ENCODE assay signal across 28 cellular contexts in genomic region chr6:43447604-43448003, GRCh38. TPM values are rescaled to one million over a fixed set of nuclear protein-coding genes. Genes with fewer than 3 reads are reported as not detected.
"Had no signal": no experiment of that assay in that cellular context is flagged by ENCODE, and none has a peak within 500 bp of the region (broad histone marks: within the 10 kb centered on the region; RNA-seq: fewer than 3 reads in every experiment).

No MANE protein-coding gene starts in this region.

- H3K27ac Mint-ChIP-seq: mesothelial cell of epicardium; natural killer cell treated with Interleukin-12 subunit alpha and Interleukin-12 subunit beta and Interleukin-15 and Interleukin-18, amount 100 ng/mL, for 72 hours; stimulated activated naive B cell treated with anti-CD40 and anti-IgM and Interleukin-4, amounts not matched to agents 10 μg/mL and 1 μg/mL and 100 μg/mL, for 72 hours had no signal

- H3K27me3 Mint-ChIP-seq: naive B cell; natural killer cell treated with Interleukin-12 subunit alpha and Interleukin-12 subunit beta and Interleukin-15 and Interleukin-18, amount 100 ng/mL, for 72 hours; stimulated activated naive B cell treated with anti-CD40 and anti-IgM and Interleukin-4, amounts not matched to agents 10 μg/mL and 1 μg/mL and 100 μg/mL, for 72 hours had no signal

- FAIRE-seq: colon had no signal

- DNase-seq: dorsolateral prefrontal cortex; effector CD4-positive, alpha-beta T cell; foreskin fibroblast; gastrocnemius medialis; head of caudate nucleus; left cardiac atrium; left lung; mesenchymal stem cell; mucosa of descending colon; naive B cell; nucleus accumbens; psoas muscle; right cardiac atrium; spleen; stimulated activated CD4-positive, alpha-beta T cell treated with anti-CD3 and anti-CD28 coated beads, Interleukin-4, amount 100 ng/mL, for 4 hours; stimulated activated naive B cell treated with anti-CD40 and anti-IgM and Interleukin-4, amounts not matched to agents 10 μg/mL and 1 μg/mL and 100 μg/mL, for 72 hours; stomach; thyroid gland; trophoblast cell had no signal

- ATAC-seq: esophagus mucosa; gastrocnemius medialis; left cardiac atrium; left lung; mucosa of descending colon; natural killer cell treated with Interleukin-12 subunit alpha and Interleukin-12 subunit beta and Interleukin-15 and Interleukin-18, amount 100 ng/mL, for 72 hours; psoas muscle; right cardiac atrium; stimulated activated naive B cell treated with anti-CD40 and anti-IgM and Interleukin-4, amounts not matched to agents 10 μg/mL and 1 μg/mL and 100 μg/mL, for 72 hours had no signal

- H3K36me3 Mint-ChIP-seq: natural killer cell treated with Interleukin-12 subunit alpha and Interleukin-12 subunit beta and Interleukin-15 and Interleukin-18, amount 100 ng/mL, for 72 hours had no signal

- H3K4me1 ChIP-seq: gastrocnemius medialis, left lung, psoas muscle, stomach, thyroid gland had no signal

- H3K9me3 Mint-ChIP-seq: mesothelial cell of epicardium; naive B cell; natural killer cell treated with Interleukin-12 subunit alpha and Interleukin-12 subunit beta and Interleukin-15 and Interleukin-18, amount 100 ng/mL, for 72 hours; stimulated activated naive B cell treated with anti-CD40 and anti-IgM and Interleukin-4, amounts not matched to agents 10 μg/mL and 1 μg/mL and 100 μg/mL, for 72 hours had no signal

- H3K4me2 ChIP-seq: hepatocyte had no signal

- H3K4me3 Mint-ChIP-seq: mesothelial cell of epicardium; naive B cell; natural killer cell treated with Interleukin-12 subunit alpha and Interleukin-12 subunit beta and Interleukin-15 and Interleukin-18, amount 100 ng/mL, for 72 hours; stimulated activated naive B cell treated with anti-CD40 and anti-IgM and Interleukin-4, amounts not matched to agents 10 μg/mL and 1 μg/mL and 100 μg/mL, for 72 hours had no signal

- H3K27ac ChIP-seq: dorsolateral prefrontal cortex, epithelial cell of prostate, gastrocnemius medialis, hepatocyte, left lung, psoas muscle, skin epidermis, spleen, stomach, thyroid gland had no signal

- H2AFZ ChIP-seq: hepatocyte had no signal

- H3K9me3 ChIP-seq: gastrocnemius medialis, left lung, mucosa of descending colon, psoas muscle, spleen, stomach, thyroid gland had no signal

- H3K79me2 ChIP-seq: hepatocyte had no signal

- H3K4me1 Mint-ChIP-seq: mesothelial cell of epicardium; stimulated activated naive B cell treated with anti-CD40 and anti-IgM and Interleukin-4, amounts not matched to agents 10 μg/mL and 1 μg/mL and 100 μg/mL, for 72 hours had no signal

- H3K27me3 ChIP-seq: dorsolateral prefrontal cortex, gastrocnemius medialis, hepatocyte, left lung, spleen, stomach, thyroid gland had no signal

- H3K4me3 ChIP-seq: dorsolateral prefrontal cortex, gastrocnemius medialis, hepatocyte, left lung, mucosa of descending colon, psoas muscle, skin epidermis, spleen, stomach, thyroid gland had no signal

RNA-seq across cellular contexts. Expression of gene DLK2, which starts 7.7 kb away (rescaled TPM):
- total RNA-seq: kidney epithelial cell, subcutaneous adipose tissue had no signal
